Comparison of ENCODE assay signal across 12 cellular contexts in genomic region chr3:148698190-148698806, GRCh38. TPM values are rescaled to one million over a fixed set of nuclear protein-coding genes. Genes with fewer than 3 reads are reported as not detected.
DNase-seq lines count a peak whose midpoint lies in the region; ATAC-seq and TF ChIP-seq lines count a peak whose summit lies in the region.
"Had no signal": no experiment of that assay in that cellular context is flagged by ENCODE, and none has a peak within 500 bp of the region (broad histone marks: within the 10 kb centered on the region; RNA-seq: fewer than 3 reads in every experiment).

No MANE protein-coding gene starts in this region.

- TF ChIP-seq POLR2A in prostate gland (IDR thresholded peaks at IDR 0.05): no peak

- TF ChIP-seq CTCF in BE2C (IDR thresholded peaks at IDR 0.05; ENCODE audit: low read depth, low read length) (no peak), astrocyte of the cerebellum (IDR thresholded peaks at IDR 0.05; ENCODE audit: low read depth, low read length, missing control alignments) (no peak), hepatocyte (IDR thresholded peaks at IDR 0.05; ENCODE audit: poor library complexity) (no peak), prostate gland (IDR thresholded peaks at IDR 0.05) (no peak)

- H3K27ac ChIP-seq in hepatocyte (no peak overlapping the region), prostate gland (peak overlapping the region in 1 of 2 donors; percentile 9)

- DNase-seq in BE2C (no peak), astrocyte of the cerebellum (ENCODE audit: low read depth) (no peak), hepatocyte (ENCODE audit: low spot score) (no peak), prostate gland (ENCODE audit: low spot score) (no peak), HuH-7 (ENCODE audit: low spot score) (no peak)
- no peak for DNase-seq in activated naive CD4-positive, alpha-beta T cell treated with anti-CD3 and anti-CD28 coated beads, Interleukin-2, amount 50 U/mL, for 16 hours
- DNase-seq in activated effector memory CD4-positive, alpha-beta T cell treated with anti-CD3 and anti-CD28 coated beads, Interleukin-2, amount 50 U/mL, for 16 hours: no peak
- DNase-seq: activated gamma-delta T cell treated with Interleukin-2 at 50 U/mL for 16 hours; CD4-positive, alpha-beta T cell; NCI-H2227 treated with DMSO at 0.1 percent for 48 hours had no signal

- H3K4me1 ChIP-seq in BE2C (no peaks in the 10 kb centered on the region), hepatocyte (ENCODE audit: insufficient read depth) (no peaks in the 10 kb centered on the region), prostate gland (replicated peaks) (no peaks in the 10 kb centered on the region)

- H3K36me3 ChIP-seq in BE2C (no peaks in the 10 kb centered on the region), hepatocyte (replicated peaks; ENCODE audit: insufficient read depth, low read depth) (no peaks in the 10 kb centered on the region), prostate gland (no peaks in the 10 kb centered on the region)

- H2AFZ ChIP-seq in hepatocyte: peak overlapping the region; percentile 76

- WGBS in hepatocyte (ENCODE audit: low lambda C conversion rate, missing lambda C conversion rate): 54% methylated on average over 17 of the region's 17 CpGs
- 44% methylated on average over 17 of the region's 17 CpGs for WGBS in prostate gland

- in situ Hi-C loops in astrocyte of the cerebellum (cut with HindIII; ENCODE audit: low sequenced_read_pairs): no loop called here

- intact Hi-C loops in prostate gland (cut with DNase I): no loop called here

- peak overlapping the region; percentile 87 for H3K4me2 ChIP-seq in hepatocyte

- no peaks in the 10 kb centered on the region for H3K9me3 ChIP-seq in BE2C
- H3K9me3 ChIP-seq in hepatocyte (ENCODE audit: low read depth): no peaks in the 10 kb centered on the region
- no peaks in the 10 kb centered on the region for H3K9me3 ChIP-seq in prostate gland

- no peaks in the 10 kb centered on the region for H3K9me2 ChIP-seq in hepatocyte (replicated peaks; ENCODE audit: insufficient read depth)

- ATAC-seq in HG02763 (IDR thresholded peaks at IDR 0.05; ENCODE audit: unreplicated experiment): no peak
- ATAC-seq: HCT116 had no signal

- no peaks in the 10 kb centered on the region for H3K79me2 ChIP-seq in hepatocyte

- H4K20me1 ChIP-seq in hepatocyte (ENCODE audit: insufficient read depth, poor library complexity, severe bottlenecking): no peaks in the 10 kb centered on the region

- peaks cover 61% of the 10 kb centered on the region for H3K27me3 ChIP-seq in BE2C
- peaks cover 34% of the 10 kb centered on the region for H3K27me3 ChIP-seq in hepatocyte
- no peaks in the 10 kb centered on the region for H3K27me3 ChIP-seq in prostate gland (replicated peaks; ENCODE audit: insufficient read depth)

- H3K4me3 ChIP-seq in BE2C (ENCODE audit: low read depth, low read length) (peak overlapping the region; percentile 50), astrocyte of the cerebellum (ENCODE audit: low read depth, low read length) (peak overlapping the region; percentile 67), hepatocyte (peak overlapping the region; percentile 56), prostate gland (peak overlapping the region; percentile 46)

RNA-seq across cellular contexts. Expression of gene AGTR1, which starts 0.6 kb away (rescaled TPM):
- not detected for polyA plus RNA-seq in BE2C (2012; ENCODE audit: insufficient read depth, insufficient read length, low read depth)
- total RNA-seq in hepatocyte (8.0 and 11.2 TPM in 2 replicates), prostate gland (10 to 100 TPM in 1 of 2 donors, 1 to 10 TPM in 1; 3.3 to 13.0 TPM)
- 6.1 and 10.9 TPM in 2 replicates for polyA plus RNA-seq in hepatocyte
- total RNA-seq: CD4-positive, alpha-beta T cell had no signal
